Comparison of ENCODE assay signal across 8 cellular contexts in the genomic region with DNA sequence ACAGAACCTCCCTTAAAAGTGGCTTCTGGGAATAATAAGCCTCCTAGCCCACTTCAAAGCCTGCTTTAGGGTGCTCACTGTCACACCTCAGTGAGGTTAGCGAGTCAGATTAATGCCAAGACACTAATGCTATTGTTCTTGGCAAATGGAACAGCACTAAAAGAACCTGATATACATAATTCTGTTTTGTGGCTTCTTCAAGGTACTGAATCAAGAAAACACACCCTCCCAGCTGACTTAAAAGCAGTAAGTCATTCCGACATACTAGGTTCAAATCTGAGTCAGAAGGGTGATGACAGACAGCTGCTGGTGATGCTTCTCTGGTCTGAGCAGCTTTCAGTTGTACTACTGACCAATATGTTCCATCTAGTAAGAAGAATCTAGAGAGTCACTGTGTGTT.
A peak's percentile ranks its signal among the peaks of the same experiment; 100 is the strongest.
DNase-seq lines count a peak whose midpoint lies in the region; ATAC-seq and TF ChIP-seq lines count a peak whose summit lies in the region.

No MANE protein-coding gene starts in this region.

- H3K27me3 Mint-ChIP-seq in HFFc6 (ENCODE audit: insufficient read depth) (no peaks in the 10 kb centered on the region), progenitor cell of endocrine pancreas (no peaks in the 10 kb centered on the region)

- no peaks in the 10 kb centered on the region for H3K9me3 Mint-ChIP-seq in HFFc6
- H3K9me3 Mint-ChIP-seq in progenitor cell of endocrine pancreas (ENCODE audit: low read depth) = peaks cover 9% of the 10 kb centered on the region

- ATAC-seq in GM19023 (IDR thresholded peaks at IDR 0.05; ENCODE audit: unreplicated experiment) (peak; percentile 100), GM21619 (IDR thresholded peaks at IDR 0.05; ENCODE audit: unreplicated experiment) (peak; percentile 99), HG03520 (IDR thresholded peaks at IDR 0.05; ENCODE audit: unreplicated experiment) (peak; percentile 100)

- H3K36me3 Mint-ChIP-seq in HFFc6 (ENCODE audit: low read depth) = peaks cover 16% of the 10 kb centered on the region
- H3K36me3 Mint-ChIP-seq in progenitor cell of endocrine pancreas (ENCODE audit: insufficient read depth) = peaks cover 19% of the 10 kb centered on the region

- H3K27ac Mint-ChIP-seq in HFFc6 (no peak overlapping the region), progenitor cell of endocrine pancreas (no peak overlapping the region)

- TF ChIP-seq CTCF in HFFc6 (IDR thresholded peaks at IDR 0.05) (no peak), progenitor cell of endocrine pancreas (IDR thresholded peaks at IDR 0.05; ENCODE audit: unreplicated experiment) (no peak)

- H3K4me1 Mint-ChIP-seq in HFFc6 (ENCODE audit: low read depth) (peaks cover 17% of the 10 kb centered on the region), progenitor cell of endocrine pancreas (ENCODE audit: low read depth) (no peaks in the 10 kb centered on the region)

- DNase-seq in kidney tubule cell (ENCODE audit: low spot score) = peak; percentile 91
- no peak for DNase-seq in NCI-H345 (lab: John Stamatoyannopoulos, UW)
- DNase-seq in C1 segment of cervical spinal cord (lab: John Stamatoyannopoulos, UW) = no peak
- no peak for DNase-seq in HFFc6
- no peak for DNase-seq in progenitor cell of endocrine pancreas (ENCODE audit: low spot score, unreplicated experiment)

- no peak overlapping the region for H3K4me3 Mint-ChIP-seq in HFFc6
- no peak overlapping the region for H3K4me3 Mint-ChIP-seq in progenitor cell of endocrine pancreas (ENCODE audit: low read depth)
